9 cellular contexts compared by ENCODE assay signal in the genomic region with DNA sequence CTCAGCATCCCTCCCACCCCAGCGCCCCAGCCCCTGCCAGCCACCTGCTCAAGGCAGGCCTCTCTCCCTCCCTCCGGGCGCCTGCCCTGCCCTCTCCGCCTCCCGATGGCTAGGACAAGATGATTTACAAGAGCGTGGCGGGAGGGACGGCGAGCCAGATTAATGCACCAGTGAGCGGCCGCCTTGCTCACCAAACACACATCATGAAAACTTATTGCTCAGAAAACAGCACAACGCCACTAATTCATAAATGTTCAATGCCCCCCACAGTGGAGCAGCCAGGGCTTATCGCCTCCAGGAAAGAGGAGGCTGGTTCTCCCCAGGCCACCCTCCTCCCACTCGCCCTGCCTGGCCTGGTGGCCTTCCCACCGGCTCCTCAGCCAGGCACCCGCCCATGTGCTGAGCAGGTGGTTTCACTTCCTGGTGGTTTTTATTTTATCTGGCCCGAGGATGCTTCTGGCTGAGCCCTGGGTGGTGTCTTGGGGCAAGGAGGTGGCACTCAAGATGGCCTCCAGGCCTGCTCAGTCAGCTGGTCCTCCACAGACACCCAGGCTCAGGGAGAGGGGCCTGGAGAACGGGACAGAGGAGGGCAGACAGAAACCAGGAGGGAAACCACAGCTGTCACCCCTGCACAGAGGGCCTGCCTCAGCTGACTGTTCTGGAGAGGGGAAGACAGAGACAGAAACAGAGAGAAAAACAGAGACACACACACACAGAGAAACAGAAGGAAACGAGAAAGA.
DNase-seq lines count a peak whose midpoint lies in the region; ATAC-seq and TF ChIP-seq lines count a peak whose summit lies in the region.
"Had no signal": no experiment of that assay in that cellular context is flagged by ENCODE, and none has a peak within 500 bp of the region (broad histone marks: within the 10 kb centered on the region; RNA-seq: fewer than 3 reads in every experiment).

No MANE protein-coding gene starts in this region.

- peaks cover 36 to 89% (median 49%) of the 10 kb centered on the region in 10 experiments for H3K4me1 ChIP-seq in BLaER1 treated with 17β-estradiol and CSF1 and Interleukin-3, amounts not matched to agents 10 nM and 100 nM
- peaks cover 86% of the 10 kb centered on the region for H3K4me1 ChIP-seq in Loucy (ENCODE audit: insufficient read depth, low read length, poor library complexity, severe bottlenecking)

- H3K9me3 Mint-ChIP-seq in Calu3 (ENCODE audit: low read depth, unreplicated experiment): no peaks in the 10 kb centered on the region

- H3F3A ChIP-seq in Loucy (ENCODE audit: low read depth): no peaks in the 10 kb centered on the region

- H3K4me3 Mint-ChIP-seq in Calu3 (ENCODE audit: low read depth, unreplicated experiment): no peak overlapping the region

- no peaks in the 10 kb centered on the region for H3K36me3 ChIP-seq in BLaER1 treated with 17β-estradiol and CSF1 and Interleukin-3, amounts not matched to agents 10 nM and 100 nM
- H3K36me3 ChIP-seq in Loucy (ENCODE audit: insufficient read depth, low read length): no peaks in the 10 kb centered on the region

- peaks cover 0 to 12% (median 0%) of the 10 kb centered on the region in 11 experiments; a peak in 1 of 22 replicates for H3K9me3 ChIP-seq in BLaER1 treated with 17β-estradiol and CSF1 and Interleukin-3, amounts not matched to agents 10 nM and 100 nM (replicated peaks in 1 of 11)
- H3K9me3 ChIP-seq in Loucy (ENCODE audit: insufficient read depth, low read depth, low read length): no peaks in the 10 kb centered on the region

- TF ChIP-seq CTCF in Loucy (conservative IDR thresholded peaks at IDR 0.05; ENCODE audit: low read length) (no peak), Calu3 (IDR thresholded peaks at IDR 0.05; ENCODE audit: unreplicated experiment) (no peak)

- peaks cover 50 to 98% (median 75%) of the 10 kb centered on the region in 11 experiments for H3K27me3 ChIP-seq in BLaER1 treated with 17β-estradiol and CSF1 and Interleukin-3, amounts not matched to agents 10 nM and 100 nM
- H3K27me3 ChIP-seq in Loucy (ENCODE audit: insufficient read depth, low read length, poor library complexity, severe bottlenecking): no peaks in the 10 kb centered on the region

- H3K27ac ChIP-seq in BLaER1 treated with 17β-estradiol and CSF1 and Interleukin-3, amounts not matched to agents 10 nM and 100 nM: peak overlapping the region in 6 of 11 experiments; percentile 7 to 77 (median 56); a peak in 10 of 22 replicates

- H3K36me3 Mint-ChIP-seq in Calu3 (ENCODE audit: insufficient read depth, unreplicated experiment): peaks cover 8% of the 10 kb centered on the region

- no peaks in the 10 kb centered on the region for H3K79me2 ChIP-seq in Loucy (ENCODE audit: insufficient read depth, low read length)

- H3K9ac ChIP-seq in BLaER1 treated with 17β-estradiol and CSF1 and Interleukin-3, amounts not matched to agents 10 nM and 100 nM: peak overlapping the region in 3 of 11 experiments; percentile 18 to 55 (median 45); a peak in 4 of 22 replicates
- H3K9ac ChIP-seq in Loucy (ENCODE audit: low read depth, low read length, poor library complexity, severe bottlenecking): peak overlapping the region; percentile 45

- DNase-seq in germinal center (ENCODE audit: low spot score) (peak; percentile 76), KG1 (lab: John Stamatoyannopoulos, UW) (no peak), HuH-7 (ENCODE audit: low spot score) (no peak), NCI-H1930 (lab: John Stamatoyannopoulos, UW) (no peak), Calu3 (no peak)
- DNase-seq: NCI-H2029 had no signal

- CTCF ChIA-PET in Calu3 (lab: Charles Lee): no interaction called here

- H4K20me1 ChIP-seq in BLaER1 treated with 17β-estradiol and CSF1 and Interleukin-3, amounts not matched to agents 10 nM and 100 nM: peaks cover 0 to 4% (median 0%) of the 10 kb centered on the region in 11 experiments; a peak in 2 of 22 replicates
- no peaks in the 10 kb centered on the region for H4K20me1 ChIP-seq in Loucy (ENCODE audit: insufficient read depth, low read length, poor library complexity, severe bottlenecking)

- H3K4me2 ChIP-seq in BLaER1 treated with 17β-estradiol and CSF1 and Interleukin-3, amounts not matched to agents 10 nM and 100 nM: peak overlapping the region; percentile 19 to 94 (median 49); a peak in 19 of 22 replicates
- H3K4me2 ChIP-seq in Loucy (ENCODE audit: low read depth, low read length, poor library complexity, severe bottlenecking): peak overlapping the region; percentile 77

- peaks cover 18% of the 10 kb centered on the region for H3K27me3 Mint-ChIP-seq in Calu3 (ENCODE audit: unreplicated experiment)

- no peak overlapping the region for H3K4me3 ChIP-seq in BLaER1 treated with 17β-estradiol and CSF1 and Interleukin-3, amounts not matched to agents 10 nM and 100 nM
- H3K4me3 ChIP-seq in Loucy (ENCODE audit: low read length, poor library complexity, severe bottlenecking): no peak overlapping the region

- BruUV-seq in Calu3 (replicated peaks; lab: Mats Ljungman, UMichigan): no TSS peak

- intact Hi-C loops in Calu3 (cut with micrococcal nuclease; ENCODE audit: unreplicated experiment): no loop called here

- no peak overlapping the region for H3K27ac Mint-ChIP-seq in Calu3 (ENCODE audit: unreplicated experiment)

- peaks cover 29% of the 10 kb centered on the region for H3K4me1 Mint-ChIP-seq in Calu3 (ENCODE audit: low read depth, unreplicated experiment)

- no peak overlapping the region for H2AFZ ChIP-seq in Loucy (ENCODE audit: low read length)

- peak; percentile 49 for ATAC-seq in GM19023 (IDR thresholded peaks at IDR 0.05; ENCODE audit: unreplicated experiment)

- H3K9me2 ChIP-seq in Loucy (replicated peaks; ENCODE audit: low read depth, low read length): no peaks in the 10 kb centered on the region
